Comparison of ENCODE assay signal across 8 cellular contexts in genomic region chr9:83956288-83957028, GRCh38. TPM values are rescaled to one million over a fixed set of nuclear protein-coding genes. Genes with fewer than 3 reads are reported as not detected.
DNase-seq lines count a peak whose midpoint lies in the region; ATAC-seq, FAIRE-seq and TF ChIP-seq lines count a peak whose summit lies in the region.

No MANE protein-coding gene starts in this region.

- peaks cover 13% of the 10 kb centered on the region for H3K4me1 Mint-ChIP-seq in T-helper 2 cell treated with Interferon-gamma antibody and Interleukin-4, amounts not matched to agents 5 μg/mL and 100 μg/mL, for 36 hours (ENCODE audit: low read depth)

- H3K9me3 ChIP-seq in KOPT-K1 (ENCODE audit: insufficient read depth, low read length, poor library complexity, severe bottlenecking): no peaks in the 10 kb centered on the region
- no peaks in the 10 kb centered on the region for H3K9me3 ChIP-seq in K562 (replicated peaks; ENCODE audit: control insufficient read depth, insufficient read depth, low read depth, low read length)
- H3K9me3 ChIP-seq in small intestine (ENCODE audit: control insufficient read depth, low read depth): no peaks in the 10 kb centered on the region

- H3K4me1 ChIP-seq in K562 (replicated peaks in 1 of 2; ENCODE audit: control insufficient read depth in 2 of 2, insufficient read depth in 2 of 2, low read length in 2 of 2) (peaks cover 2 to 14% of the 10 kb centered on the region in 2 experiments; a peak in 3 of 5 replicates), small intestine (ENCODE audit: control insufficient read depth in 2 of 2, insufficient read depth in 1 of 2, low read depth in 1 of 2, low read length in 1 of 2) (no peaks in the 10 kb centered on the region)

- no peak for TF ChIP-seq EP300 in K562 (IDR thresholded peaks at IDR 0.05; ENCODE audit: low read length)

- H3K4me3 ChIP-seq in K562 (peak overlapping the region; percentile 75), small intestine (ENCODE audit: low read depth in 1 of 2, low read length in 2 of 2) (peak overlapping the region; percentile 62 to 91)

- BruUV-seq in K562 (replicated peaks; lab: Mats Ljungman, UMichigan): TSS peak; percentile 79

- intact Hi-C loops in K562 (cut with micrococcal nuclease): no loop called here

- H3K79me2 ChIP-seq in K562 (ENCODE audit: control insufficient read depth, insufficient read depth, low read length): peaks cover 23% of the 10 kb centered on the region

- POLR2A ChIA-PET in K562 (lab: Yijun Ruan, JAX): interaction anchor here (0.6 to 1.4 kb wide), 8 partner anchors 9 to 284 kb away, joined by 3 to 7 read pairs (median 3); partner anchors contain the start of genes HNRNPK and RMI1

- no peak for TF ChIP-seq CTCF in K562 (IDR thresholded peaks at IDR 0.05 in 2 of 3, conservative IDR thresholded peaks at IDR 0.05 in 1 of 3; ENCODE audit: insufficient read depth in 2 of 3, low read depth in 1 of 3, low read length in 3 of 3)

- ATAC-seq in GM21529 (IDR thresholded peaks at IDR 0.05; ENCODE audit: unreplicated experiment) (peak; percentile 80), K562 (peak; percentile 95)

- peak overlapping the region; percentile 96 for H3K27ac Mint-ChIP-seq in T-helper 2 cell treated with Interferon-gamma antibody and Interleukin-4, amounts not matched to agents 5 μg/mL and 100 μg/mL, for 36 hours

- peak; percentile 80 for TF ChIP-seq POLR2A in K562 (conservative IDR thresholded peaks at IDR 0.05)

- FAIRE-seq in K562 (lab: Jason Lieb, UNC): peak; percentile 86
- no peak for FAIRE-seq in small intestine (lab: Jason Lieb, UNC)

- H3K4me3 Mint-ChIP-seq in T-helper 2 cell treated with Interferon-gamma antibody and Interleukin-4, amounts not matched to agents 5 μg/mL and 100 μg/mL, for 36 hours: peak overlapping the region; percentile 98

- no peak for TF ChIP-seq RAD21 in K562 (CRISPR knock-in tag; conservative IDR thresholded peaks at IDR 0.05 in 1 of 2, IDR thresholded peaks at IDR 0.05 in 1 of 2)

- CTCF ChIA-PET in K562 (lab: Yijun Ruan, JAX; ENCODE audit: low intra/inter-chr PET ratio): no interaction called here

- peak overlapping the region; percentile 97 for H2AFZ ChIP-seq in K562 (ENCODE audit: low read depth, low read length)

- no peaks in the 10 kb centered on the region for H3K9me3 Mint-ChIP-seq in T-helper 2 cell treated with Interferon-gamma antibody and Interleukin-4, amounts not matched to agents 5 μg/mL and 100 μg/mL, for 36 hours

- peaks cover 6% of the 10 kb centered on the region; the same call in 1 of the 2 replicates for H3K36me3 ChIP-seq in KOPT-K1 (ENCODE audit: insufficient read depth, low read length)
- peaks cover 16% of the 10 kb centered on the region; the same call in 1 of the 3 replicates for H3K36me3 ChIP-seq in K562 (ENCODE audit: control insufficient read depth, insufficient read depth, low read length)
- H3K36me3 ChIP-seq in small intestine (ENCODE audit: control insufficient read depth in 2 of 2, insufficient read depth in 2 of 2, low read length in 2 of 2): peaks cover 2 to 5% of the 10 kb centered on the region in 2 donors

- peaks cover 11% of the 10 kb centered on the region for H3K36me3 Mint-ChIP-seq in T-helper 2 cell treated with Interferon-gamma antibody and Interleukin-4, amounts not matched to agents 5 μg/mL and 100 μg/mL, for 36 hours (ENCODE audit: low read depth)

- peak overlapping the region; percentile 97 to 98 for H3K9ac ChIP-seq in K562 (ENCODE audit: insufficient read depth in 1 of 2, low read depth in 2 of 2, low read length in 2 of 2)

- H3K4me2 ChIP-seq in K562 (ENCODE audit: insufficient read depth, low read length): peak overlapping the region; percentile 91

- no peaks in the 10 kb centered on the region for H4K20me1 ChIP-seq in K562 (replicated peaks; ENCODE audit: control insufficient read depth, insufficient read depth, low read length)

- H3K27me3 ChIP-seq in K562 (ENCODE audit: control insufficient read depth in 2 of 2, insufficient read depth in 2 of 2, low read length in 2 of 2) (no peaks in the 10 kb centered on the region), small intestine (ENCODE audit: control insufficient read depth in 2 of 2, insufficient read depth in 2 of 2, low read length in 2 of 2) (no peaks in the 10 kb centered on the region)

- H3K27me3 Mint-ChIP-seq in T-helper 2 cell treated with Interferon-gamma antibody and Interleukin-4, amounts not matched to agents 5 μg/mL and 100 μg/mL, for 36 hours (ENCODE audit: low read depth): no peaks in the 10 kb centered on the region

- WGBS in K562 (ENCODE audit: insufficient coverage, low coverage, missing lambda C conversion rate): under 1% methylated on average over 36 of the region's 61 CpGs
- WGBS in small intestine, 3 donors: 1 to 3% (median 1%) methylated on average over 57 to 61 of the region's 61 CpGs

- in situ Hi-C loops in K562 (cut with MboI): no loop called here

- no peaks in the 10 kb centered on the region for H3K9me1 ChIP-seq in K562 (ENCODE audit: control insufficient read depth, insufficient read depth, low read length)

- peak overlapping the region; percentile 71 for H3K27ac ChIP-seq in KOPT-K1 (ENCODE audit: low read depth, low read length, poor library complexity, severe bottlenecking)
- H3K27ac ChIP-seq in K562 (ENCODE audit: extremely low read depth, low read depth, low read length): peak overlapping the region; percentile 94
- peak overlapping the region; percentile 96 to 99 for H3K27ac ChIP-seq in small intestine (ENCODE audit: low read depth in 1 of 2, low read length in 1 of 2)

- DNase-seq in EL: peak; percentile 74
- peak; percentile 72 for DNase-seq in T-helper 2 cell treated with Interferon-gamma antibody and Interleukin-4, amounts not matched to agents 5 μg/mL and 100 μg/mL, for 36 hours (ENCODE audit: low spot score)
- DNase-seq in K562 (ENCODE audit: extremely low read depth in 1 of 4, low spot score in 3 of 4): peak; percentile 70 to 83 (median 74)
- peak; percentile 70 for DNase-seq in iPS-NIHi7 (ENCODE audit: extremely low spot score)
- DNase-seq in small intestine: peak; percentile 98
- DNase-seq in HPDE6-E6E7 (ENCODE audit: extremely low spot score): no peak

RNA-seq across cellular contexts. Expression of gene HNRNPK, which starts 23.6 kb away (rescaled TPM):
- 356 and 598 TPM in 2 replicates for total RNA-seq in K562 (2011; cell fraction: chromatin; rRNA removed; ENCODE audit: low replicate concordance)
- total RNA-seq in K562 (2011; cell fraction: nucleolus; rRNA removed): 228 and 233 TPM in 2 replicates
- 308 and 408 TPM in 2 replicates for total RNA-seq in K562 (2011; cell fraction: nucleoplasm; rRNA removed)
- total RNA-seq in K562 (2014; rRNA removed) (618 and 644 TPM in 2 replicates), K562 (2014; rRNA removed; fragmentation: Illumina TruSeq; extraction: Trizol) (459 and 532 TPM in 2 replicates), K562 (2015; rRNA removed; fragmentation: Illumina TruSeq; extraction: Trizol) (625 and 667 TPM in 2 replicates), K562 (2021) (505 and 531 TPM in 2 replicates)
- polyA plus RNA-seq in K562 (2011; rRNA removed) (462 and 670 TPM in 2 replicates), K562 (2014; fragmentation: Illumina TruSeq; extraction: Trizol) (718 and 883 TPM in 2 replicates), K562 (2014; fragmentation: Nextera tagmentation; extraction: Ambion mirVana) (100 to 1,000 TPM; 224 to 434 TPM), K562 (2014; rRNA removed) (740 and 789 TPM in 2 replicates), small intestine (100 to 1,000 TPM; 257 to 356 (median 269) TPM)
- polyA plus RNA-seq in K562 (2011; cell fraction: cytosol; rRNA removed): 427 and 490 TPM in 2 replicates
- 679 and 733 TPM in 2 replicates for polyA plus RNA-seq in K562 (2011; cell fraction: nucleus; rRNA removed)
- 428 and 630 TPM in 2 replicates for polyA plus RNA-seq in K562 (2012)
- 665 and 715 TPM in 2 replicates for polyA minus RNA-seq in K562 (2011; rRNA and poly(A)+ RNA removed)
- polyA minus RNA-seq in K562 (2011; cell fraction: cytosol; rRNA and poly(A)+ RNA removed): 333 and 409 TPM in 2 replicates
- polyA minus RNA-seq in K562 (2011; cell fraction: nucleus; rRNA and poly(A)+ RNA removed): 447 and 633 TPM in 2 replicates

RNA-seq across cellular contexts. Expression of gene RMI1, which starts 24.1 kb away (rescaled TPM):
- total RNA-seq in K562 (2011; cell fraction: chromatin; rRNA removed; ENCODE audit: low replicate concordance): 1.7 and 14.3 TPM in 2 replicates
- total RNA-seq in K562 (2011; cell fraction: nucleolus; rRNA removed): 1.2 and 2.0 TPM in 2 replicates
- 3.2 and 4.4 TPM in 2 replicates for total RNA-seq in K562 (2011; cell fraction: nucleoplasm; rRNA removed)
- total RNA-seq in K562 (2014; rRNA removed): 3.0 and 3.2 TPM in 2 replicates
- 16.7 and 19.3 TPM in 2 replicates for total RNA-seq in K562 (2014; rRNA removed; fragmentation: Illumina TruSeq; extraction: Trizol)
- total RNA-seq in K562 (2015; rRNA removed; fragmentation: Illumina TruSeq; extraction: Trizol): 14.2 and 16.3 TPM in 2 replicates
- 14.6 and 15.7 TPM in 2 replicates for total RNA-seq in K562 (2021)
- polyA plus RNA-seq in K562 (2011; rRNA removed): 3.0 and 4.7 TPM in 2 replicates
- polyA plus RNA-seq in K562 (2011; cell fraction: cytosol; rRNA removed): 0.66 and 2.2 TPM in 2 replicates
- polyA plus RNA-seq in K562 (2011; cell fraction: nucleus; rRNA removed): 1.6 and 2.4 TPM in 2 replicates
- 7.4 and 8.8 TPM in 2 replicates for polyA plus RNA-seq in K562 (2012)
- polyA plus RNA-seq in K562 (2014; fragmentation: Illumina TruSeq; extraction: Trizol): 17.4 and 17.5 TPM in 2 replicates
- 10 to 100 TPM in 1 of 2 experiments, 1 to 10 TPM in 1; 7.7 to 10.6 TPM for polyA plus RNA-seq in K562 (2014; fragmentation: Nextera tagmentation; extraction: Ambion mirVana)
- polyA plus RNA-seq in K562 (2014; rRNA removed): 6.0 and 6.9 TPM in 2 replicates
- polyA minus RNA-seq in K562 (2011; rRNA and poly(A)+ RNA removed): 12.6 and 15.3 TPM in 2 replicates
- 6.6 and 9.7 TPM in 2 replicates for polyA minus RNA-seq in K562 (2011; cell fraction: cytosol; rRNA and poly(A)+ RNA removed)
- polyA minus RNA-seq in K562 (2011; cell fraction: nucleus; rRNA and poly(A)+ RNA removed): 1.5 and 2.4 TPM in 2 replicates
- polyA plus RNA-seq in small intestine: 1 to 10 TPM; 3.2 to 6.4 (median 5.4) TPM

RNA-seq across cellular contexts. Expression of gene KIF27, which starts 35.2 kb away (rescaled TPM):
- total RNA-seq in K562 (2011; cell fraction: chromatin; rRNA removed; ENCODE audit: low replicate concordance): 1.5 and 5.2 TPM in 2 replicates
- total RNA-seq in K562 (2011; cell fraction: nucleolus; rRNA removed): 0.67 and 0.79 TPM in 2 replicates
- total RNA-seq in K562 (2011; cell fraction: nucleoplasm; rRNA removed): 1.7 and 3.6 TPM in 2 replicates
- total RNA-seq in K562 (2014; rRNA removed): 0.54 and 0.90 TPM in 2 replicates
- 1.9 and 2.4 TPM in 2 replicates for total RNA-seq in K562 (2014; rRNA removed; fragmentation: Illumina TruSeq; extraction: Trizol)
- 2.0 and 2.1 TPM in 2 replicates for total RNA-seq in K562 (2015; rRNA removed; fragmentation: Illumina TruSeq; extraction: Trizol)
- 0.85 and 0.98 TPM in 2 replicates for total RNA-seq in K562 (2021)
- 1.2 and 1.6 TPM in 2 replicates for polyA plus RNA-seq in K562 (2011; rRNA removed)
- polyA plus RNA-seq in K562 (2011; cell fraction: cytosol; rRNA removed): 0.07 and 0.34 TPM in 2 replicates
- 1.3 TPM in 2 replicates for polyA plus RNA-seq in K562 (2011; cell fraction: nucleus; rRNA removed)
- polyA plus RNA-seq in K562 (2012): 0.66 and 1.1 TPM in 2 replicates
- polyA plus RNA-seq in K562 (2014; fragmentation: Illumina TruSeq; extraction: Trizol): 0.53 and 1.1 TPM in 2 replicates
- polyA plus RNA-seq in K562 (2014; fragmentation: Nextera tagmentation; extraction: Ambion mirVana): under 1 TPM; 0.32 to 0.50 TPM
- 0.31 and 0.85 TPM in 2 replicates for polyA plus RNA-seq in K562 (2014; rRNA removed)
- polyA minus RNA-seq in K562 (2011; rRNA and poly(A)+ RNA removed): 3.6 and 5.1 TPM in 2 replicates
- 0.46 and 1.2 TPM in 2 replicates for polyA minus RNA-seq in K562 (2011; cell fraction: cytosol; rRNA and poly(A)+ RNA removed)
- polyA minus RNA-seq in K562 (2011; cell fraction: nucleus; rRNA and poly(A)+ RNA removed): 2.3 and 3.8 TPM in 2 replicates
- 1 to 10 TPM in 2 of 3 donors, under 1 TPM in 1; 0.27 to 1.6 (median 1.1) TPM for polyA plus RNA-seq in small intestine
